ENCODE assay signal across 8 cellular contexts in genomic region chr3:8767667-8768363, GRCh38. TPM values are rescaled to one million over a fixed set of nuclear protein-coding genes. Genes with fewer than 3 reads are reported as not detected.
DNase-seq lines count a peak whose midpoint lies in the region; ATAC-seq and TF ChIP-seq lines count a peak whose summit lies in the region.

No MANE protein-coding gene starts in this region.

- H3K27ac ChIP-seq in prostate gland, result no peak overlapping the region

- H3K9me3 ChIP-seq in prostate gland (no peaks in the 10 kb centered on the region), BE2C (no peaks in the 10 kb centered on the region)

- intact Hi-C loops in prostate gland (cut with DNase I), result no loop called here

- H3K4me1 ChIP-seq in prostate gland (replicated peaks) (peaks cover 4% of the 10 kb centered on the region), BE2C (no peaks in the 10 kb centered on the region)

- TF ChIP-seq POLR2A in prostate gland (IDR thresholded peaks at IDR 0.05), result no peak

- DNase-seq in activated T-cell treated with anti-CD3 and anti-CD28 coated beads for 48 hours (ENCODE audit: low read depth), result peak; percentile 6
- no peak for DNase-seq in activated T-cell treated with anti-CD3 and anti-CD28 coated beads, Interleukin-2, amount 50 U/mL, for 1 hour
- DNase-seq in NCI-H345 treated with DMSO at 0.1 percent for 48 hours (lab: John Stamatoyannopoulos, UW; ENCODE audit: unreplicated experiment), result peak; percentile 44
- DNase-seq in prostate gland (ENCODE audit: low spot score), result peak; percentile 47
- no peak for DNase-seq in occipital lobe (lab: John Stamatoyannopoulos, UW)
- no peak for DNase-seq in BE2C

- H3K36me3 ChIP-seq in prostate gland (no peaks in the 10 kb centered on the region), BE2C (no peaks in the 10 kb centered on the region)

- peak in 2 of 4 experiments; percentile 39 to 42 for TF ChIP-seq CTCF in prostate gland (IDR thresholded peaks at IDR 0.05)
- no peak for TF ChIP-seq CTCF in BE2C (IDR thresholded peaks at IDR 0.05; ENCODE audit: low read depth, low read length)

- peak; percentile 37 for ATAC-seq in HG02623 (IDR thresholded peaks at IDR 0.05; ENCODE audit: unreplicated experiment)
- ATAC-seq in esophagus mucosa, result peak; percentile 57

- WGBS in prostate gland, result 6% methylated on average over 13 of the region's 74 CpGs

- H3K27me3 ChIP-seq in prostate gland (replicated peaks; ENCODE audit: insufficient read depth) (peaks cover 2% of the 10 kb centered on the region), BE2C (no peaks in the 10 kb centered on the region)

- H3K4me3 ChIP-seq in prostate gland, result peak overlapping the region; percentile 6 to 17
- no peak overlapping the region for H3K4me3 ChIP-seq in BE2C (ENCODE audit: low read depth, low read length)

RNA-seq across cellular contexts. Expression of gene OXTR, which starts 1.6 kb away (rescaled TPM):
- total RNA-seq in esophagus mucosa, result 0.16 TPM
- total RNA-seq in prostate gland, result 1 to 10 TPM; 1.6 to 3.5 TPM
- 0.94 TPM for total RNA-seq in occipital lobe
- polyA plus RNA-seq in BE2C (2012; ENCODE audit: insufficient read depth, insufficient read length, low read depth), result 0.85 TPM

RNA-seq across cellular contexts. Expression of gene CAV3, which starts 34.2 kb away (rescaled TPM):
- total RNA-seq in esophagus mucosa (not detected), prostate gland (1 to 10 TPM in 1 of 2 donors, not detected in 1; 1.2 TPM), occipital lobe (not detected)
- polyA plus RNA-seq in BE2C (2012; ENCODE audit: insufficient read depth, insufficient read length, low read depth), result not detected

Comparison
In these comparisons a context has a peak if more than half of its experiments do, and no peak if none do; other contexts are left out.
1. DNase-seq: peak in activated T-cell treated with anti-CD3 and anti-CD28 coated beads for 48 hours (single experiment), NCI-H345 treated with DMSO at 0.1 percent for 48 hours (single experiment) and prostate gland (single experiment); none in activated T-cell treated with anti-CD3 and anti-CD28 coated beads, Interleukin-2, amount 50 U/mL, for 1 hour (single experiment), occipital lobe (single experiment) and BE2C (single experiment).